18 cellular contexts compared by ENCODE assay signal in genomic region chr7:138892808-138893207, GRCh38.
"Had no signal": no experiment of that assay in that cellular context is flagged by ENCODE, and none has a peak within 500 bp of the region (broad histone marks: within the 10 kb centered on the region; RNA-seq: fewer than 3 reads in every experiment).

No MANE protein-coding gene starts in this region.

- H3K4me3 Mint-ChIP-seq: activated B cell treated with CpG ODN at 0.5 μM for 24 hours; activated CD4-positive, alpha-beta T cell treated with anti-CD3 and anti-CD28 coated beads, Interleukin-2, amount 10 ng/mL, durations not matched to agents 7 days and 5 days; neural crest cell; T-helper 1 cell treated with Interleukin-12 subunit alpha and Interleukin-12 subunit beta and Interleukin-4 antibody, amounts not matched to agents 30 μg/mL and 1 μg/mL, for 36 hours had no signal

- H3K27ac ChIP-seq: adrenal gland, gastroesophageal sphincter, left ventricle myocardium inferior, right atrium auricular region, skin epidermis, transverse colon had no signal

- H3K36me3 ChIP-seq: adrenal gland, colonic mucosa, left ventricle myocardium inferior, right atrium auricular region, transverse colon had no signal

- H3K4me3 ChIP-seq: adrenal gland, colonic mucosa, gastroesophageal sphincter, left ventricle myocardium inferior, right atrium auricular region, skin epidermis, transverse colon had no signal

- DNase-seq: activated B cell treated with CpG ODN at 0.5 μM for 24 hours; activated CD4-positive, alpha-beta T cell treated with anti-CD3 and anti-CD28 coated beads, Interleukin-2, amount 10 ng/mL, durations not matched to agents 7 days and 5 days; activated CD8-positive, alpha-beta memory T cell treated with anti-CD3 and anti-CD28 coated beads for 24 hours; activated naive CD4-positive, alpha-beta T cell treated with anti-CD3 and anti-CD28 coated beads, Interleukin-2, amount 50 U/mL, for 16 hours; caudate nucleus; colonic mucosa; effector CD4-positive, alpha-beta T cell; islet precursor cell; left ventricle myocardium inferior; mesendoderm; transverse colon had no signal

- H3K4me1 Mint-ChIP-seq: activated B cell treated with CpG ODN at 0.5 μM for 24 hours had no signal

- H3K27ac Mint-ChIP-seq: activated B cell treated with CpG ODN at 0.5 μM for 24 hours; activated CD4-positive, alpha-beta T cell treated with anti-CD3 and anti-CD28 coated beads, Interleukin-2, amount 10 ng/mL, durations not matched to agents 7 days and 5 days; activated T-helper 2 cell treated with anti-CD3 and anti-CD28 coated beads, Interferon-gamma antibody, Interleukin-2, Interleukin-4, amounts not matched to agents 10 μg/mL and 5 μg/mL and 100 μg/mL, durations not matched to agents 14 hours and 24 hours and 36 hours; T-helper 1 cell treated with Interleukin-12 subunit alpha and Interleukin-12 subunit beta and Interleukin-4 antibody, amounts not matched to agents 30 μg/mL and 1 μg/mL, for 36 hours had no signal

- H3K9me3 Mint-ChIP-seq: activated B cell treated with CpG ODN at 0.5 μM for 24 hours; activated CD4-positive, alpha-beta T cell treated with anti-CD3 and anti-CD28 coated beads, Interleukin-2, amount 10 ng/mL, durations not matched to agents 7 days and 5 days; activated T-helper 2 cell treated with anti-CD3 and anti-CD28 coated beads, Interferon-gamma antibody, Interleukin-2, Interleukin-4, amounts not matched to agents 10 μg/mL and 5 μg/mL and 100 μg/mL, durations not matched to agents 14 hours and 24 hours and 36 hours; neural crest cell; T-helper 1 cell treated with Interleukin-12 subunit alpha and Interleukin-12 subunit beta and Interleukin-4 antibody, amounts not matched to agents 30 μg/mL and 1 μg/mL, for 36 hours had no signal

- H3K9me3 ChIP-seq: adrenal gland, colonic mucosa, gastroesophageal sphincter, left ventricle myocardium inferior, right atrium auricular region, transverse colon had no signal

- H3K4me1 ChIP-seq: right atrium auricular region had no signal

- ATAC-seq: gastroesophageal sphincter had no signal

- H3K27me3 ChIP-seq: adrenal gland, colonic mucosa, gastroesophageal sphincter, right atrium auricular region, transverse colon had no signal
